In the genomic region with DNA sequence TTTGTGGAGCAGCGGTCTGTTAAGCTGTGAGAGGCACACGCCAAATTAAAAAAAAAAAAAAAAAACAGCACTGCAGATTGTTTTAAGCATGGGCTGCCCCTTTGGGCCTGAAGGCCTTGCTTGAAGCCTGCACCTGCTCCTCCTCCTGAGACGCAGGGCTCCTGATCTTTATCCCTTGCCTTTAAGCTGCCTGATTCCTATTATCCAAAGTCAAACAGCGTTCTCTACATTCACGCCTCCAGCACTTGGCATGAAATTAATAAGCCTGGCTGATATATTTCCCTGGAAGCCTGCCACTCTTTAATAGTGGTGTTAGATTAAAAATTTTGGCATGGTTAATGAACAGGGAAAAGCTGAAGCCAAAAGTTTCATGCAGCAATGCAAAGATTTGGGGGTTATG, we compare ENCODE assay signal across 18 cellular contexts.
DNase-seq lines count a peak whose midpoint lies in the region; ATAC-seq and TF ChIP-seq lines count a peak whose summit lies in the region.
"Had no signal": no experiment of that assay in that cellular context is flagged by ENCODE, and none has a peak within 500 bp of the region (broad histone marks: within the 10 kb centered on the region; RNA-seq: fewer than 3 reads in every experiment).

No MANE protein-coding gene starts in this region.

- TF ChIP-seq CTCF in stomach (IDR thresholded peaks at IDR 0.05), result no peak

- H3K36me3 ChIP-seq in stomach, result no peaks in the 10 kb centered on the region

- peaks cover 0 to 5% (median 0%) of the 10 kb centered on the region in 4 donors for H3K9me3 ChIP-seq in stomach

- peaks cover 0 to 31% (median 18%) of the 10 kb centered on the region in 4 donors for H3K4me1 ChIP-seq in stomach

- H3K27me3 ChIP-seq in stomach, result no peaks in the 10 kb centered on the region

- no peak for TF ChIP-seq EP300 in stomach (IDR thresholded peaks at IDR 0.05)

- no peak overlapping the region for H3K4me3 ChIP-seq in stomach
- H3K4me3 ChIP-seq: GM12878, GM23338, SK-N-MC had no signal

- TF ChIP-seq POLR2A in stomach (IDR thresholded peaks at IDR 0.05), result no peak

- WGBS in stomach, 5 donors, result 24 to 48% (median 31%) methylated on average over 5 of the region's 5 CpGs

- intact Hi-C loops in Right ventricle myocardium inferior (cut with DNase I), result no loop called here
- intact Hi-C loops in cardiac septum (cut with DNase I), result no loop called here
- intact Hi-C loops in stomach (cut with DNase I; ENCODE audit: low total_unique reads), result no loop called here

- ATAC-seq in Right ventricle myocardium inferior, result peak; percentile 42
- no peak for ATAC-seq in HG02798 (IDR thresholded peaks at IDR 0.05; ENCODE audit: poor library complexity, unreplicated experiment)
- ATAC-seq: CD8-positive, alpha-beta T cell; GM12878; GM23338; Panc1 had no signal

- H3K27ac ChIP-seq in stomach, result peak overlapping the region in 3 of 5 donors; percentile 13 to 50 (median 31)
- H3K27ac ChIP-seq: 22Rv1, HL-60, SK-N-MC had no signal

- DNase-seq in NCI-H1092 treated with DMSO at 0.1 percent for 48 hours (lab: John Stamatoyannopoulos, UW) (peak; percentile 18), NCI-H1092 (lab: John Stamatoyannopoulos, UW) (no peak), Right ventricle myocardium inferior (ENCODE audit: missing footprints) (no peak), cardiac septum (ENCODE audit: low spot score) (no peak), NCI-H446 treated with DMSO at 0.1 percent for 48 hours (lab: John Stamatoyannopoulos, UW) (peak; percentile 47), stomach (peak; percentile 53)
- no peak for DNase-seq in activated naive CD4-positive, alpha-beta T cell treated with Interleukin-2 at 50 U/mL for 16 hours
- DNase-seq: CD8-positive, alpha-beta T cell; GDM1; NCI-H1694; NCI-H774 had no signal

Comparison
In these comparisons a context has a peak if more than half of its experiments do, and no peak if none do; other contexts are left out.
1. DNase-seq: peak in NCI-H1092 treated with DMSO at 0.1 percent for 48 hours (single experiment), NCI-H446 treated with DMSO at 0.1 percent for 48 hours (single experiment) and stomach (single experiment); none in NCI-H1092 (single experiment), Right ventricle myocardium inferior (single experiment), cardiac septum (single experiment) and activated naive CD4-positive, alpha-beta T cell treated with Interleukin-2 at 50 U/mL for 16 hours (single experiment).